In genomic region chr6:157238346-157238745, GRCh38 we compare ENCODE assay signal across 18 cellular contexts.
A peak's percentile ranks its signal among the peaks of the same experiment; 100 is the strongest.
DNase-seq lines count a peak whose midpoint lies in the region; ATAC-seq and TF ChIP-seq lines count a peak whose summit lies in the region.
"Had no signal": no experiment of that assay in that cellular context is flagged by ENCODE, and none has a peak within 500 bp of the region (broad histone marks: within the 10 kb centered on the region; RNA-seq: fewer than 3 reads in every experiment).

No MANE protein-coding gene starts in this region.

- H3K4me1 Mint-ChIP-seq in stimulated activated naive CD8-positive, alpha-beta T cell treated with anti-CD3 and anti-CD28 coated beads, Interleukin-15, Interleukin-2, amounts not matched to agents 100 ng/mL and 50 ng/mL, for 24 hours (ENCODE audit: low read depth): peaks cover 18% of the 10 kb centered on the region
- peaks cover 20% of the 10 kb centered on the region for H3K4me1 Mint-ChIP-seq in stimulated activated naive CD8-positive, alpha-beta T cell treated with anti-CD3 and anti-CD28 coated beads, Interleukin-15, amount 100 ng/mL, for 72 hours
- H3K4me1 Mint-ChIP-seq in effector memory CD8-positive, alpha-beta T cell (ENCODE audit: low read depth in 2 of 2): peaks cover 19 to 23% of the 10 kb centered on the region in 2 donors
- H3K4me1 Mint-ChIP-seq in glutamatergic neuron (ENCODE audit: low read depth, unreplicated experiment): peaks cover 22% of the 10 kb centered on the region

- no peak overlapping the region for H3K27ac ChIP-seq in trophoblast cell (ENCODE audit: low read depth, low read length)

- peaks cover 9% of the 10 kb centered on the region for H3K9me3 ChIP-seq in trophoblast cell (ENCODE audit: insufficient read depth, low read depth, low read length)
- H3K9me3 ChIP-seq: Caco-2 had no signal

- H3K4me1 ChIP-seq in trophoblast cell (ENCODE audit: control insufficient read depth in 1 of 2, insufficient read depth in 2 of 2, low read length in 2 of 2): peaks cover 4 to 12% of the 10 kb centered on the region in 2 experiments
- H3K4me1 ChIP-seq: Caco-2 had no signal

- no peaks in the 10 kb centered on the region for H3K36me3 Mint-ChIP-seq in stimulated activated naive CD8-positive, alpha-beta T cell treated with anti-CD3 and anti-CD28 coated beads, Interleukin-15, Interleukin-2, amounts not matched to agents 100 ng/mL and 50 ng/mL, for 24 hours (ENCODE audit: low read depth)
- peaks cover 15% of the 10 kb centered on the region for H3K36me3 Mint-ChIP-seq in effector memory CD8-positive, alpha-beta T cell (ENCODE audit: insufficient read depth)
- peaks cover 12% of the 10 kb centered on the region for H3K36me3 Mint-ChIP-seq in glutamatergic neuron (ENCODE audit: unreplicated experiment)

- no peak for ATAC-seq in stimulated activated naive CD8-positive, alpha-beta T cell treated with anti-CD3 and anti-CD28 coated beads, Interleukin-15, amount 100 ng/mL, for 72 hours
- ATAC-seq in effector memory CD8-positive, alpha-beta T cell (replicated peaks): peak; percentile 40
- ATAC-seq in HG02623 (IDR thresholded peaks at IDR 0.05; ENCODE audit: unreplicated experiment): no peak

- H2AFZ ChIP-seq in trophoblast cell (ENCODE audit: insufficient read depth, low read length, poor library complexity): no peak overlapping the region

- H3K36me3 ChIP-seq in trophoblast cell (ENCODE audit: control insufficient read depth in 1 of 2, insufficient read depth in 2 of 2, low read length in 2 of 2): no peaks in the 10 kb centered on the region

- no peak overlapping the region for H2BK120ac ChIP-seq in trophoblast cell (ENCODE audit: insufficient read depth, low read length, poor library complexity)

- H2BK12ac ChIP-seq in trophoblast cell (ENCODE audit: low read length): no peak overlapping the region

- no peak overlapping the region for H3K14ac ChIP-seq in trophoblast cell (ENCODE audit: low read length)

- no peak overlapping the region for H4K12ac ChIP-seq in trophoblast cell (ENCODE audit: low read depth, low read length)

- H3K18ac ChIP-seq in trophoblast cell (ENCODE audit: low read length): no peak overlapping the region

- DNase-seq in stimulated activated naive CD8-positive, alpha-beta T cell treated with anti-CD3 and anti-CD28 coated beads, Interleukin-15, amount 100 ng/mL, for 72 hours: no peak
- peak in 1 of 3 experiments; percentile 14 for DNase-seq in effector memory CD8-positive, alpha-beta T cell
- DNase-seq in trophoblast cell: no peak
- no peak for DNase-seq in glutamatergic neuron
- DNase-seq in effector CD4-positive, alpha-beta T cell: no peak
- DNase-seq: ACHN; AML-193; Caco-2; EL; NCI-H1105 treated with DMSO at 0.1 percent for 48 hours; NCI-H1930; NCI-H2171; NCI-H446 treated with DMSO at 0.1 percent for 48 hours; NK-92 treated with Interleukin-12 subunit alpha and Interleukin-12 subunit beta, amount 100 ng/mL, for 24 hours; SIG-M5 had no signal

- peaks cover 50% of the 10 kb centered on the region for H3K27me3 Mint-ChIP-seq in stimulated activated naive CD8-positive, alpha-beta T cell treated with anti-CD3 and anti-CD28 coated beads, Interleukin-15, Interleukin-2, amounts not matched to agents 100 ng/mL and 50 ng/mL, for 24 hours
- peaks cover 48% of the 10 kb centered on the region for H3K27me3 Mint-ChIP-seq in stimulated activated naive CD8-positive, alpha-beta T cell treated with anti-CD3 and anti-CD28 coated beads, Interleukin-15, amount 100 ng/mL, for 72 hours
- H3K27me3 Mint-ChIP-seq in effector memory CD8-positive, alpha-beta T cell: peaks cover 16 to 48% of the 10 kb centered on the region in 2 donors
- H3K27me3 Mint-ChIP-seq in glutamatergic neuron (ENCODE audit: unreplicated experiment): peaks cover 21% of the 10 kb centered on the region

- H3K27ac Mint-ChIP-seq in stimulated activated naive CD8-positive, alpha-beta T cell treated with anti-CD3 and anti-CD28 coated beads, Interleukin-15, Interleukin-2, amounts not matched to agents 100 ng/mL and 50 ng/mL, for 24 hours: peak overlapping the region; percentile 27
- no peak overlapping the region for H3K27ac Mint-ChIP-seq in stimulated activated naive CD8-positive, alpha-beta T cell treated with anti-CD3 and anti-CD28 coated beads, Interleukin-15, amount 100 ng/mL, for 72 hours
- H3K27ac Mint-ChIP-seq in effector memory CD8-positive, alpha-beta T cell: peak overlapping the region; percentile 9 to 80
- no peak overlapping the region for H3K27ac Mint-ChIP-seq in glutamatergic neuron (ENCODE audit: unreplicated experiment)
- H3K27ac Mint-ChIP-seq: CD14-positive monocyte had no signal

- H3K9me3 Mint-ChIP-seq in stimulated activated naive CD8-positive, alpha-beta T cell treated with anti-CD3 and anti-CD28 coated beads, Interleukin-15, Interleukin-2, amounts not matched to agents 100 ng/mL and 50 ng/mL, for 24 hours: peaks cover 4% of the 10 kb centered on the region
- H3K9me3 Mint-ChIP-seq in stimulated activated naive CD8-positive, alpha-beta T cell treated with anti-CD3 and anti-CD28 coated beads, Interleukin-15, amount 100 ng/mL, for 72 hours: peaks cover 0 to under 1% of the 10 kb centered on the region in 2 donors
- peaks cover 3 to 8% of the 10 kb centered on the region in 2 donors for H3K9me3 Mint-ChIP-seq in effector memory CD8-positive, alpha-beta T cell
- H3K9me3 Mint-ChIP-seq in glutamatergic neuron (ENCODE audit: unreplicated experiment): peaks cover 13% of the 10 kb centered on the region

- peaks cover 28% of the 10 kb centered on the region for H3K27me3 ChIP-seq in trophoblast cell (ENCODE audit: insufficient read depth, low read length)

- WGBS in trophoblast cell (ENCODE audit: extremely low coverage, insufficient coverage, insufficient read length): no CpG with 5 or more reads among the region's 2 CpGs

- no peaks in the 10 kb centered on the region for H3K79me2 ChIP-seq in trophoblast cell (ENCODE audit: control insufficient read depth, insufficient read depth, low read length, poor library complexity)

- H3K4me3 Mint-ChIP-seq in stimulated activated naive CD8-positive, alpha-beta T cell treated with anti-CD3 and anti-CD28 coated beads, Interleukin-15, Interleukin-2, amounts not matched to agents 100 ng/mL and 50 ng/mL, for 24 hours: no peak overlapping the region
- no peak overlapping the region for H3K4me3 Mint-ChIP-seq in stimulated activated naive CD8-positive, alpha-beta T cell treated with anti-CD3 and anti-CD28 coated beads, Interleukin-15, amount 100 ng/mL, for 72 hours
- peak overlapping the region; percentile 0 to 2 for H3K4me3 Mint-ChIP-seq in effector memory CD8-positive, alpha-beta T cell
- no peak overlapping the region for H3K4me3 Mint-ChIP-seq in glutamatergic neuron (ENCODE audit: unreplicated experiment)

- no peak overlapping the region for H2BK5ac ChIP-seq in trophoblast cell (ENCODE audit: low read depth, low read length, poor library complexity)

- H3K23ac ChIP-seq in trophoblast cell (ENCODE audit: low read length): no peak overlapping the region

- H3K4ac ChIP-seq in trophoblast cell (ENCODE audit: low read depth, low read length): no peak overlapping the region

- H4K8ac ChIP-seq in trophoblast cell (ENCODE audit: low read depth, low read length): no peak overlapping the region

- no peak for TF ChIP-seq CTCF in glutamatergic neuron (IDR thresholded peaks at IDR 0.05; ENCODE audit: partially characterized antibody, unreplicated experiment)

- no peak overlapping the region for H4K91ac ChIP-seq in trophoblast cell (ENCODE audit: low read depth, low read length)

- no peak overlapping the region for H3K4me2 ChIP-seq in trophoblast cell (ENCODE audit: low read length)

- peak overlapping the region; percentile 43 for H3K4me3 ChIP-seq in trophoblast cell (ENCODE audit: low read depth, low read length)

- no peak overlapping the region for H2AK5ac ChIP-seq in trophoblast cell (ENCODE audit: low read length)

- H3K79me1 ChIP-seq in trophoblast cell (ENCODE audit: low read length): no peaks in the 10 kb centered on the region

- H3K9ac ChIP-seq in trophoblast cell (ENCODE audit: low read length): no peak overlapping the region

Comparison
In these comparisons a context has a peak if more than half of its experiments do, and no peak if none do; other contexts are left out.
1. H3K27ac Mint-ChIP-seq: peak in stimulated activated naive CD8-positive, alpha-beta T cell treated with anti-CD3 and anti-CD28 coated beads, Interleukin-15, Interleukin-2, amounts not matched to agents 100 ng/mL and 50 ng/mL, for 24 hours (single experiment) and effector memory CD8-positive, alpha-beta T cell (2 of 2); none in stimulated activated naive CD8-positive, alpha-beta T cell treated with anti-CD3 and anti-CD28 coated beads, Interleukin-15, amount 100 ng/mL, for 72 hours (0 of 2) and glutamatergic neuron (single experiment).
2. H3K4me3 Mint-ChIP-seq: peak in effector memory CD8-positive, alpha-beta T cell (2 of 2); none in stimulated activated naive CD8-positive, alpha-beta T cell treated with anti-CD3 and anti-CD28 coated beads, Interleukin-15, Interleukin-2, amounts not matched to agents 100 ng/mL and 50 ng/mL, for 24 hours (single experiment), stimulated activated naive CD8-positive, alpha-beta T cell treated with anti-CD3 and anti-CD28 coated beads, Interleukin-15, amount 100 ng/mL, for 72 hours (0 of 2) and glutamatergic neuron (single experiment).